8 cellular contexts compared by ENCODE assay signal in genomic region chr15:28975766-28976179, GRCh38.
DNase-seq lines count a peak whose midpoint lies in the region; ATAC-seq and TF ChIP-seq lines count a peak whose summit lies in the region.

No MANE protein-coding gene starts in this region.

- no peaks in the 10 kb centered on the region for H3K9me3 ChIP-seq in CD8-positive, alpha-beta memory T cell (ENCODE audit: low read length)
- H3K9me3 ChIP-seq in OCI-LY3 (ENCODE audit: insufficient read depth, low read length) (no peaks in the 10 kb centered on the region), spleen (no peaks in the 10 kb centered on the region)

- H3K27me3 ChIP-seq in CD8-positive, alpha-beta memory T cell (ENCODE audit: insufficient read depth, low read length, poor library complexity, severe bottlenecking), result no peaks in the 10 kb centered on the region
- H3K27me3 ChIP-seq in OCI-LY3 (ENCODE audit: low read depth, low read length) (no peaks in the 10 kb centered on the region), spleen (replicated peaks in 1 of 7) (no peaks in the 10 kb centered on the region)

- H3K27ac ChIP-seq in CD8-positive, alpha-beta memory T cell (ENCODE audit: low read depth, low read length), result no peak overlapping the region
- no peak overlapping the region for H3K27ac ChIP-seq in OCI-LY3 (ENCODE audit: low read length)
- peak overlapping the region in 1 of 8 donors; percentile 5 for H3K27ac ChIP-seq in spleen

- H3K4me1 ChIP-seq in CD8-positive, alpha-beta memory T cell (ENCODE audit: insufficient read depth, low read length), result peaks cover 8% of the 10 kb centered on the region
- H3K4me1 ChIP-seq in OCI-LY3 (ENCODE audit: low read length) (peaks cover 25% of the 10 kb centered on the region), spleen (peaks cover 0 to 10% (median 0%) of the 10 kb centered on the region in 6 donors)

- H3K4me3 Mint-ChIP-seq in CD8-positive, alpha-beta memory T cell, result no peak overlapping the region

- H3K4me1 Mint-ChIP-seq in CD8-positive, alpha-beta memory T cell, result peaks cover 14 to 54% (median 14%) of the 10 kb centered on the region in 3 donors

- no peaks in the 10 kb centered on the region for H3K9me3 Mint-ChIP-seq in CD8-positive, alpha-beta memory T cell

- H3K36me3 Mint-ChIP-seq in CD8-positive, alpha-beta memory T cell, result peaks cover 0 to 4% (median 2%) of the 10 kb centered on the region in 3 donors

- no peaks in the 10 kb centered on the region for H4K20me1 ChIP-seq in OCI-LY3 (ENCODE audit: insufficient read depth, low read length)

- H3K9ac ChIP-seq in OCI-LY3 (ENCODE audit: low read length), result no peak overlapping the region

- H3K27ac Mint-ChIP-seq in CD8-positive, alpha-beta memory T cell, result peak overlapping the region in 3 of 8 donors; percentile 40 to 49 (median 49)

- POLR2A ChIA-PET in CD8-positive, alpha-beta memory T cell (lab: Charles Lee), result no interaction called here
- POLR2A ChIA-PET in HEK293T (lab: Yijun Ruan, JAX), result no interaction called here

- no peak overlapping the region for H3K4me2 ChIP-seq in OCI-LY3 (ENCODE audit: low read length)

- no peaks in the 10 kb centered on the region for H3K36me3 ChIP-seq in CD8-positive, alpha-beta memory T cell (ENCODE audit: insufficient read depth, low read length)
- H3K36me3 ChIP-seq in OCI-LY3 (replicated peaks; ENCODE audit: low read depth, low read length) (no peaks in the 10 kb centered on the region), spleen (no peaks in the 10 kb centered on the region)

- intact Hi-C loops in spleen (cut with DNase I; ENCODE audit: low total_unique reads), result no loop called here

- no peak for TF ChIP-seq POLR2A in spleen (IDR thresholded peaks at IDR 0.05)

- WGBS in spleen, 5 donors, result 0 to 5% (median 2%) methylated on average over 2 of the region's 2 CpGs

- no peak overlapping the region for H2AFZ ChIP-seq in OCI-LY3 (ENCODE audit: low read depth, low read length)

- H3K4me3 ChIP-seq in CD8-positive, alpha-beta memory T cell (ENCODE audit: low read length), result no peak overlapping the region
- no peak overlapping the region for H3K4me3 ChIP-seq in OCI-LY3 (ENCODE audit: low read length)
- H3K4me3 ChIP-seq in spleen, result no peak overlapping the region

- DNase-seq in CD8-positive, alpha-beta memory T cell, result peak; percentile 37 to 78 (median 61)
- peak; percentile 62 for DNase-seq in HEK293T (ENCODE audit: extremely low spot score)
- DNase-seq in activated T-cell treated with anti-CD3 and anti-CD28 coated beads for 24 hours (ENCODE audit: low read depth), result peak; percentile 68
- DNase-seq in fibroblast of peridontal ligament (ENCODE audit: extremely low read depth), result peak; percentile 52
- DNase-seq in spleen, result peak; percentile 70

- H3K79me2 ChIP-seq in OCI-LY3 (ENCODE audit: low read length), result no peaks in the 10 kb centered on the region

- TF ChIP-seq CTCF in OCI-LY3 (IDR thresholded peaks at IDR 0.05; ENCODE audit: low read depth, low read length) (peak; percentile 94), spleen (IDR thresholded peaks at IDR 0.05 in 8 of 11, conservative IDR thresholded peaks at IDR 0.05 in 3 of 11) (peak; percentile 41 to 81 (median 64))

- no peaks in the 10 kb centered on the region for H3K27me3 Mint-ChIP-seq in CD8-positive, alpha-beta memory T cell

- CTCF ChIA-PET in CD8-positive, alpha-beta memory T cell (lab: Charles Lee), result interaction anchor here (0.6 to 3.8 kb wide), 16 partner anchors 12 to 129 kb away, joined by 3 to 26 read pairs (median 8); partner anchors contain the start of gene APBA2
- CTCF ChIA-PET in HEK293T (lab: Yijun Ruan, JAX), result interaction anchor here (0.6 kb wide), 1 partner anchor 37 kb away, joined by 3 read pairs; no protein-coding TSS in a partner anchor

- ATAC-seq in HG03378 (IDR thresholded peaks at IDR 0.05; ENCODE audit: unreplicated experiment), result no peak
- no peak for ATAC-seq in HG02938 (IDR thresholded peaks at IDR 0.05; ENCODE audit: unreplicated experiment)

TF ChIP-seq in HEK293T, 16 proteins besides CTCF, POLR2A, EP300 and RAD21:
- no peak for TF ChIP-seq ELF4 (IDR thresholded peaks at IDR 0.05)
- TF ChIP-seq CTBP1 (IDR thresholded peaks at IDR 0.05; ENCODE audit: borderline replicate concordance), result no peak
- TF ChIP-seq FOXM1 (IDR thresholded peaks at IDR 0.05; ENCODE audit: borderline replicate concordance), result no peak
- no peak for TF ChIP-seq ARNT (IDR thresholded peaks at IDR 0.05)
- no peak for TF ChIP-seq ZNF384 (IDR thresholded peaks at IDR 0.05)
- no peak for TF ChIP-seq FOXK2 (IDR thresholded peaks at IDR 0.05)
- TF ChIP-seq HDGF (IDR thresholded peaks at IDR 0.05; ENCODE audit: borderline replicate concordance), result no peak
